ENCODE assay signal across 16 cellular contexts in the genomic region with DNA sequence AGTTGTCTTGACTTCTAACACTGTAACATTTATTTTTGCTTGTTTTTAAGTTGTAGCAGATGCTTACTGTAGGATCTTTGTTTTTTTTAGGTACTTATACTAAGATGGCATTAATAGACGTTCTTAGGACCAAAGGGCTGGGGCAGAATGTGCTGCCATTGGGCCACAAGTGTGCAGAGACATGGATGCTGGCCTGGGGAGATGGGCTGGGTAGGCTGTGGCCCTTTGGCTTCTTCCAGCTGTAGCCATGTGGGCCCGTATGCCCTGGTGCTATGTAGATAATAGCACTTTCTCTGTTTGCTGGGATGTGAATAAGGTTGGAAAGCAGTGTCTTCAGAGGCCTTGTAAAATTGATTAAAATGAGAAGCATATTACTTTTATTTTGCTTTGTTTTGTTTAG. TPM values are rescaled to one million over a fixed set of nuclear protein-coding genes. Genes with fewer than 3 reads are reported as not detected.
DNase-seq lines count a peak whose midpoint lies in the region; ATAC-seq and TF ChIP-seq lines count a peak whose summit lies in the region.
"Had no signal": no experiment of that assay in that cellular context is flagged by ENCODE, and none has a peak within 500 bp of the region (broad histone marks: within the 10 kb centered on the region; RNA-seq: fewer than 3 reads in every experiment).

No MANE protein-coding gene starts in this region.

- peak overlapping the region; percentile 68 for H3K4ac ChIP-seq in trophoblast cell (ENCODE audit: low read depth, low read length)

- H3K27ac ChIP-seq in right atrium auricular region (no peak overlapping the region), esophagus muscularis mucosa (replicated peaks in 1 of 4) (no peak overlapping the region), trophoblast cell (ENCODE audit: low read depth, low read length) (no peak overlapping the region)
- H3K27ac ChIP-seq: 22Rv1, C4-2B had no signal

- H2BK5ac ChIP-seq in trophoblast cell (ENCODE audit: low read depth, low read length, poor library complexity), result no peak overlapping the region

- intact Hi-C loops in left ventricle myocardium superior (cut with micrococcal nuclease) (no loop called here), esophagus muscularis mucosa (cut with DNase I) (no loop called here)

- TF ChIP-seq POLR2A in esophagus muscularis mucosa (IDR thresholded peaks at IDR 0.05; ENCODE audit: low read depth), result no peak

- TF ChIP-seq CTCF in right atrium auricular region (IDR thresholded peaks at IDR 0.05) (no peak), esophagus muscularis mucosa (IDR thresholded peaks at IDR 0.05) (no peak)

- no peak overlapping the region for H2AK5ac ChIP-seq in trophoblast cell (ENCODE audit: low read length)

- H3K27me3 Mint-ChIP-seq in T-helper 2 cell treated with Interferon-gamma antibody and Interleukin-4, amounts not matched to agents 5 μg/mL and 100 μg/mL, for 36 hours (ENCODE audit: low read depth), result peaks cover 16% of the 10 kb centered on the region

- no peaks in the 10 kb centered on the region for H3K36me3 Mint-ChIP-seq in T-helper 2 cell treated with Interferon-gamma antibody and Interleukin-4, amounts not matched to agents 5 μg/mL and 100 μg/mL, for 36 hours (ENCODE audit: low read depth)

- 85% methylated on average over 2 of the region's 2 CpGs for WGBS in esophagus muscularis mucosa
- WGBS in trophoblast cell (ENCODE audit: extremely low coverage, insufficient coverage, insufficient read length), result no CpG with 5 or more reads among the region's 2 CpGs

- H3K4me1 Mint-ChIP-seq in T-helper 2 cell treated with Interferon-gamma antibody and Interleukin-4, amounts not matched to agents 5 μg/mL and 100 μg/mL, for 36 hours (ENCODE audit: low read depth), result no peaks in the 10 kb centered on the region

- H3K14ac ChIP-seq in trophoblast cell (ENCODE audit: low read length), result no peak overlapping the region

- H2AFZ ChIP-seq in trophoblast cell (ENCODE audit: insufficient read depth, low read length, poor library complexity), result no peak overlapping the region
- H2AFZ ChIP-seq: GM23338 had no signal

- DNase-seq in right atrium auricular region (ENCODE audit: low spot score), result peak; percentile 5
- no peak for DNase-seq in left ventricle myocardium superior
- peak; percentile 34 for DNase-seq in esophagus muscularis mucosa (ENCODE audit: extremely low spot score)
- DNase-seq in trophoblast cell, result no peak
- no peak for DNase-seq in NCI-H2196 (lab: John Stamatoyannopoulos, UW; ENCODE audit: unreplicated experiment)
- no peak for DNase-seq in HuH-7.5 (ENCODE audit: low spot score)
- DNase-seq in T-helper 2 cell treated with Interferon-gamma antibody and Interleukin-4, amounts not matched to agents 5 μg/mL and 100 μg/mL, for 36 hours (ENCODE audit: low spot score), result no peak
- DNase-seq: AML-193; Caco-2; CD4-positive, alpha-beta T cell; HCEC 1CT had no signal

- no peak overlapping the region for H4K91ac ChIP-seq in trophoblast cell (ENCODE audit: low read depth, low read length)

- no peaks in the 10 kb centered on the region for H3K9me3 Mint-ChIP-seq in T-helper 2 cell treated with Interferon-gamma antibody and Interleukin-4, amounts not matched to agents 5 μg/mL and 100 μg/mL, for 36 hours
- H3K9me3 Mint-ChIP-seq: CD4-positive, alpha-beta T cell had no signal

- no peak overlapping the region for H3K9ac ChIP-seq in trophoblast cell (ENCODE audit: low read length)

- no peak overlapping the region for H3K4me2 ChIP-seq in trophoblast cell (ENCODE audit: low read length)
- H3K4me2 ChIP-seq: A549, GM23338 had no signal

- no peak overlapping the region for H2BK12ac ChIP-seq in trophoblast cell (ENCODE audit: low read length)

- ATAC-seq in left ventricle myocardium superior, result no peak
- ATAC-seq in GM19397 (IDR thresholded peaks at IDR 0.05; ENCODE audit: unreplicated experiment), result no peak
- ATAC-seq: A549, GM23338 had no signal

- no peak overlapping the region for H3K4me3 Mint-ChIP-seq in T-helper 2 cell treated with Interferon-gamma antibody and Interleukin-4, amounts not matched to agents 5 μg/mL and 100 μg/mL, for 36 hours
- H3K4me3 Mint-ChIP-seq: CD4-positive, alpha-beta T cell; GM23338 had no signal

- H3K4me3 ChIP-seq in right atrium auricular region (no peak overlapping the region), esophagus muscularis mucosa (no peak overlapping the region), trophoblast cell (ENCODE audit: low read depth, low read length) (no peak overlapping the region)
- H3K4me3 ChIP-seq: A549, GM23338 had no signal

- H3K4me1 ChIP-seq in right atrium auricular region (no peaks in the 10 kb centered on the region), esophagus muscularis mucosa (peaks cover 0 to 36% (median 16%) of the 10 kb centered on the region in 4 donors), trophoblast cell (ENCODE audit: control insufficient read depth in 1 of 2, insufficient read depth in 2 of 2, low read length in 2 of 2) (peaks cover 9 to 10% of the 10 kb centered on the region in 2 experiments)
- H3K4me1 ChIP-seq: Caco-2 had no signal

- H3K9me3 ChIP-seq in right atrium auricular region (no peaks in the 10 kb centered on the region), esophagus muscularis mucosa (no peaks in the 10 kb centered on the region), trophoblast cell (ENCODE audit: insufficient read depth, low read depth, low read length) (no peaks in the 10 kb centered on the region)
- H3K9me3 ChIP-seq: A549, Caco-2 had no signal

- no peaks in the 10 kb centered on the region for H3K79me1 ChIP-seq in trophoblast cell (ENCODE audit: low read length)

- no peak overlapping the region for H4K12ac ChIP-seq in trophoblast cell (ENCODE audit: low read depth, low read length)

- H4K8ac ChIP-seq in trophoblast cell (ENCODE audit: low read depth, low read length), result no peak overlapping the region

- H3K27me3 ChIP-seq in right atrium auricular region, result no peaks in the 10 kb centered on the region
- no peaks in the 10 kb centered on the region for H3K27me3 ChIP-seq in esophagus muscularis mucosa
- no peaks in the 10 kb centered on the region for H3K27me3 ChIP-seq in trophoblast cell (ENCODE audit: insufficient read depth, low read length)

- H2BK120ac ChIP-seq in trophoblast cell (ENCODE audit: insufficient read depth, low read length, poor library complexity), result no peak overlapping the region

- TF ChIP-seq EP300 in esophagus muscularis mucosa (IDR thresholded peaks at IDR 0.05), result no peak

- H3K36me3 ChIP-seq in right atrium auricular region (no peaks in the 10 kb centered on the region), esophagus muscularis mucosa (peaks cover 0 to 18% (median 3%) of the 10 kb centered on the region in 4 donors), trophoblast cell (ENCODE audit: control insufficient read depth in 1 of 2, insufficient read depth in 2 of 2, low read length in 2 of 2) (peaks cover 18 to 35% of the 10 kb centered on the region in 2 experiments)

- H3K23ac ChIP-seq in trophoblast cell (ENCODE audit: low read length), result no peak overlapping the region

- no peak overlapping the region for H3K27ac Mint-ChIP-seq in T-helper 2 cell treated with Interferon-gamma antibody and Interleukin-4, amounts not matched to agents 5 μg/mL and 100 μg/mL, for 36 hours
- H3K27ac Mint-ChIP-seq: CD4-positive, alpha-beta T cell; GM23338 had no signal

- peaks cover 19% of the 10 kb centered on the region for H3K79me2 ChIP-seq in trophoblast cell (ENCODE audit: control insufficient read depth, insufficient read depth, low read length, poor library complexity)

- H3K18ac ChIP-seq in trophoblast cell (ENCODE audit: low read length), result no peak overlapping the region

RNA-seq across cellular contexts. Expression of a gene that starts 18.8 kb away (rescaled TPM):
- total RNA-seq in right atrium auricular region (10 to 100 TPM in 1 of 2 donors, 1 to 10 TPM in 1; 9.9 to 29.2 TPM), left ventricle myocardium superior (7.6 TPM), esophagus muscularis mucosa (100 to 1,000 TPM in 2 of 4 donors, 10 to 100 TPM in 2; 94.0 to 145 (median 107) TPM)
- 287 and 288 TPM in 2 replicates for polyA plus RNA-seq in trophoblast cell (2013)

Comparison
In these comparisons a context has a peak if more than half of its experiments do, and no peak if none do; other contexts are left out.
1. DNase-seq: peak in right atrium auricular region (single experiment) and esophagus muscularis mucosa (single experiment); none in left ventricle myocardium superior (single experiment), trophoblast cell (0 of 2), NCI-H2196 (single experiment), HuH-7.5 (single experiment) and T-helper 2 cell treated with Interferon-gamma antibody and Interleukin-4, amounts not matched to agents 5 μg/mL and 100 μg/mL, for 36 hours (single experiment).